17 cellular contexts compared by ENCODE assay signal in genomic region chr6:142901616-142902015, GRCh38. TPM values are rescaled to one million over a fixed set of nuclear protein-coding genes. Genes with fewer than 3 reads are reported as not detected.
DNase-seq lines count a peak whose midpoint lies in the region; ATAC-seq and TF ChIP-seq lines count a peak whose summit lies in the region.
"Had no signal": no experiment of that assay in that cellular context is flagged by ENCODE, and none has a peak within 500 bp of the region (broad histone marks: within the 10 kb centered on the region; RNA-seq: fewer than 3 reads in every experiment).

No MANE protein-coding gene starts in this region.

- peaks cover 9% of the 10 kb centered on the region for H4K20me1 ChIP-seq in smooth muscle cell (ENCODE audit: low read depth)

- CTCF ChIA-PET in activated naive CD4-positive, alpha-beta T cell treated with anti-CD3 and anti-CD28 coated beads for 36 hours (lab: Charles Lee) = interaction anchor here (1.2 to 4.6 kb wide), 2 partner anchors 12 to 17 kb away, joined by 3 to 16 read pairs; no protein-coding TSS in a partner anchor

- H3F3A ChIP-seq in smooth muscle cell (ENCODE audit: low read depth) = no peaks in the 10 kb centered on the region

- H3K27ac Mint-ChIP-seq in activated naive CD4-positive, alpha-beta T cell treated with anti-CD3 and anti-CD28 coated beads for 36 hours = peak overlapping the region; percentile 91
- peak overlapping the region; percentile 96 for H3K27ac Mint-ChIP-seq in central memory CD8-positive, alpha-beta T cell (ENCODE audit: low read depth)
- no peak overlapping the region for H3K27ac Mint-ChIP-seq in endodermal cell

- peaks cover 52% of the 10 kb centered on the region for H3K4me1 ChIP-seq in SJSA1 (replicated peaks)
- H3K4me1 ChIP-seq in smooth muscle cell (ENCODE audit: low read depth) = peaks cover 27% of the 10 kb centered on the region
- H3K4me1 ChIP-seq in endodermal cell (ENCODE audit: control insufficient read depth, insufficient read depth, low read length) = peaks cover 8% of the 10 kb centered on the region

- H3K27ac ChIP-seq in SJSA1 = peak overlapping the region; percentile 96; the same call in 1 of the 2 replicates
- H3K27ac ChIP-seq in smooth muscle cell (ENCODE audit: low read depth) = peak overlapping the region; percentile 99
- H3K27ac ChIP-seq in endodermal cell (ENCODE audit: low read depth, low read length) = no peak overlapping the region
- H3K27ac ChIP-seq: ovary had no signal

- 99% methylated on average over 6 of the region's 6 CpGs for WGBS in smooth muscle cell (ENCODE audit: low lambda C conversion rate)
- 97 to 100% methylated on average over 2 to 6 of the region's 6 CpGs for WGBS in endodermal cell (ENCODE audit: insufficient coverage in 1 of 2, insufficient read length in 1 of 2), 2 experiments

- H3K27me3 Mint-ChIP-seq in activated naive CD4-positive, alpha-beta T cell treated with anti-CD3 and anti-CD28 coated beads for 36 hours (ENCODE audit: low read depth) = no peaks in the 10 kb centered on the region
- H3K27me3 Mint-ChIP-seq in central memory CD8-positive, alpha-beta T cell = no peaks in the 10 kb centered on the region
- no peaks in the 10 kb centered on the region for H3K27me3 Mint-ChIP-seq in endodermal cell (ENCODE audit: insufficient read depth)
- H3K27me3 Mint-ChIP-seq: IgD-negative memory B cell had no signal

- DNase-seq in activated naive CD4-positive, alpha-beta T cell treated with anti-CD3 and anti-CD28 coated beads for 36 hours = no peak
- no peak for DNase-seq in activated naive CD4-positive, alpha-beta T cell treated with anti-CD3 and anti-CD28 coated beads, Interleukin-2, amount 50 U/mL, for 16 hours
- DNase-seq in SJSA1 (ENCODE audit: low read depth in 1 of 2, low spot score in 2 of 2) (no peak), smooth muscle cell (lab: John Stamatoyannopoulos, UW; ENCODE audit: unreplicated experiment) (no peak), G401 (ENCODE audit: low spot score) (no peak), OCI-M1 (lab: John Stamatoyannopoulos, UW) (no peak), endodermal cell (no peak)
- no peak for DNase-seq in central memory CD8-positive, alpha-beta T cell (ENCODE audit: low spot score in 2 of 2)
- DNase-seq: DND-41, HCEC 1CT, MV-4-11, NCI-H2029 treated with DMSO at 0.1 percent for 48 hours, ovary, RPMI8226 had no signal

- H3K4me3 Mint-ChIP-seq in activated naive CD4-positive, alpha-beta T cell treated with anti-CD3 and anti-CD28 coated beads for 36 hours = peak overlapping the region; percentile 41
- H3K4me3 Mint-ChIP-seq in central memory CD8-positive, alpha-beta T cell = peak overlapping the region; percentile 62
- no peak overlapping the region for H3K4me3 Mint-ChIP-seq in endodermal cell

- H3K36me3 ChIP-seq in SJSA1 = no peaks in the 10 kb centered on the region
- no peaks in the 10 kb centered on the region for H3K36me3 ChIP-seq in smooth muscle cell (ENCODE audit: low read depth)
- no peaks in the 10 kb centered on the region for H3K36me3 ChIP-seq in endodermal cell (ENCODE audit: control insufficient read depth, insufficient read depth, low read length)
- H3K36me3 ChIP-seq: ovary had no signal

- no peaks in the 10 kb centered on the region for H3K9me3 ChIP-seq in SJSA1 (replicated peaks)
- no peaks in the 10 kb centered on the region for H3K9me3 ChIP-seq in smooth muscle cell (replicated peaks; ENCODE audit: low read depth)
- no peaks in the 10 kb centered on the region for H3K9me3 ChIP-seq in endodermal cell (ENCODE audit: control insufficient read depth, low read length)
- H3K9me3 ChIP-seq: ovary had no signal

- H3K79me2 ChIP-seq in smooth muscle cell (ENCODE audit: low read depth) = peaks cover 40% of the 10 kb centered on the region

- H2AFZ ChIP-seq in smooth muscle cell (ENCODE audit: low read depth) = no peak overlapping the region

- H3K27me3 ChIP-seq in SJSA1 (replicated peaks) (no peaks in the 10 kb centered on the region), smooth muscle cell (ENCODE audit: low read depth) (no peaks in the 10 kb centered on the region), endodermal cell (ENCODE audit: control insufficient read depth, insufficient read depth, low read length, poor library complexity, severe bottlenecking) (no peaks in the 10 kb centered on the region)
- H3K27me3 ChIP-seq: ovary had no signal

- TF ChIP-seq CTCF in smooth muscle cell (IDR thresholded peaks at IDR 0.05; ENCODE audit: borderline replicate concordance, insufficient read depth, poor library complexity, severe bottlenecking) (no peak), endodermal cell (conservative IDR thresholded peaks at IDR 0.05) (no peak)

- H3K9ac ChIP-seq in smooth muscle cell (ENCODE audit: low read depth) = no peak overlapping the region
- H3K9ac ChIP-seq in endodermal cell (ENCODE audit: extremely low read depth, low read length, poor library complexity, severe bottlenecking) = no peak overlapping the region

- H3K36me3 Mint-ChIP-seq in activated naive CD4-positive, alpha-beta T cell treated with anti-CD3 and anti-CD28 coated beads for 36 hours (ENCODE audit: low read depth) = peaks cover 5% of the 10 kb centered on the region
- H3K36me3 Mint-ChIP-seq in central memory CD8-positive, alpha-beta T cell (ENCODE audit: insufficient read depth) = peaks cover 9% of the 10 kb centered on the region
- H3K36me3 Mint-ChIP-seq in endodermal cell (ENCODE audit: low read depth) = no peaks in the 10 kb centered on the region

- peaks cover 52% of the 10 kb centered on the region for H3K4me1 Mint-ChIP-seq in activated naive CD4-positive, alpha-beta T cell treated with anti-CD3 and anti-CD28 coated beads for 36 hours (ENCODE audit: low read depth)
- peaks cover 35% of the 10 kb centered on the region for H3K4me1 Mint-ChIP-seq in central memory CD8-positive, alpha-beta T cell
- H3K4me1 Mint-ChIP-seq in endodermal cell = peaks cover 15% of the 10 kb centered on the region

- intact Hi-C loops in activated naive CD4-positive, alpha-beta T cell treated with anti-CD3 and anti-CD28 coated beads for 36 hours (cut with micrococcal nuclease) = loop anchor here (1.0 kb wide), 7 partner anchors 12 to 58 kb away; no protein-coding TSS in a partner anchor

- in situ Hi-C loops in G401 (cut with HindIII; ENCODE audit: low sequenced_read_pairs) = no loop called here

- no peaks in the 10 kb centered on the region for H3K9me3 Mint-ChIP-seq in activated naive CD4-positive, alpha-beta T cell treated with anti-CD3 and anti-CD28 coated beads for 36 hours
- H3K9me3 Mint-ChIP-seq in central memory CD8-positive, alpha-beta T cell = no peaks in the 10 kb centered on the region
- no peaks in the 10 kb centered on the region for H3K9me3 Mint-ChIP-seq in endodermal cell
- H3K9me3 Mint-ChIP-seq: IgD-negative memory B cell had no signal

- ATAC-seq in central memory CD8-positive, alpha-beta T cell (replicated peaks; ENCODE audit: extremely low read depth, poor library complexity, severe bottlenecking) = no peak
- ATAC-seq: left lobe of liver, sciatic nerve had no signal

- no peak overlapping the region for H3K4me2 ChIP-seq in smooth muscle cell

- H3K4me3 ChIP-seq in SJSA1 (no peak overlapping the region), smooth muscle cell (no peak overlapping the region), endodermal cell (ENCODE audit: low read length) (no peak overlapping the region)
- H3K4me3 ChIP-seq: ovary had no signal

RNA-seq across cellular contexts. Expression of gene HIVEP2, which starts 43.4 kb away (rescaled TPM):
- 10 to 100 TPM; 22.0 to 24.1 TPM for total RNA-seq in activated naive CD4-positive, alpha-beta T cell treated with anti-CD3 and anti-CD28 coated beads for 36 hours
- total RNA-seq in SJSA1 (2014; rRNA removed; shearing (Covaris generic)) = 3.2 and 8.3 TPM in 2 replicates
- total RNA-seq in smooth muscle cell = 11.7 and 12.5 TPM in 2 replicates
- polyA plus RNA-seq in smooth muscle cell = 3.2 and 4.9 TPM in 2 replicates
- total RNA-seq in G401 (2014; rRNA removed; shearing (Covaris generic)) = 0.80 and 1.8 TPM in 2 replicates
- 1 to 10 TPM; 1.7 to 2.4 TPM for total RNA-seq in endodermal cell
- 4.1 TPM for polyA plus RNA-seq in endodermal cell (2013, experiment 1 of 2)
- 6.1 TPM for polyA plus RNA-seq in endodermal cell (2013, experiment 2 of 2)
